Comparison of ENCODE assay signal across 8 cellular contexts in genomic region chr4:25172964-25173917, GRCh38. TPM values are rescaled to one million over a fixed set of nuclear protein-coding genes. Genes with fewer than 3 reads are reported as not detected.
DNase-seq lines count a peak whose midpoint lies in the region; ATAC-seq and TF ChIP-seq lines count a peak whose summit lies in the region.

No MANE protein-coding gene starts in this region.

- ATAC-seq in Right ventricle myocardium inferior (peak; percentile 97), right lobe of liver (peak; percentile 30 to 92 (median 42)), GM21360 (IDR thresholded peaks at IDR 0.05; ENCODE audit: unreplicated experiment) (no peak)

- H3K4me1 ChIP-seq in right lobe of liver = peaks cover 0 to under 1% (median 0%) of the 10 kb centered on the region in 4 donors

- H3K36me3 ChIP-seq in right lobe of liver = no peaks in the 10 kb centered on the region

- peak in 1 of 4 donors; percentile 6 for TF ChIP-seq CTCF in right lobe of liver (IDR thresholded peaks at IDR 0.05)

- no peaks in the 10 kb centered on the region for H3K27me3 ChIP-seq in right lobe of liver

- H3K4me3 ChIP-seq in right lobe of liver = no peak overlapping the region

- intact Hi-C loops in Right ventricle myocardium inferior (cut with DNase I) = no loop called here
- intact Hi-C loops in cardiac septum (cut with DNase I) = loop anchor here (1.0 kb wide), 1 partner anchor 13 kb away; the partner anchor contains the start of gene SEPSECS
- intact Hi-C loops in right lobe of liver (cut with DNase I) = no loop called here

- 58% methylated on average over 3 of the region's 3 CpGs for WGBS in right lobe of liver (ENCODE audit: insufficient coverage, low coverage, low lambda C conversion rate, missing lambda C conversion rate)

- no peaks in the 10 kb centered on the region for H3K9me3 ChIP-seq in right lobe of liver

- H3K27ac ChIP-seq in right lobe of liver = no peak overlapping the region

- no peak for TF ChIP-seq POLR2A in right lobe of liver (IDR thresholded peaks at IDR 0.05)

- no peak for DNase-seq in Right ventricle myocardium inferior (ENCODE audit: missing footprints)
- DNase-seq in cardiac septum (ENCODE audit: low spot score) = no peak
- DNase-seq in Kasumi-1 (lab: John Stamatoyannopoulos, UW) = peak; percentile 81
- peak; percentile 64 for DNase-seq in brain pericyte (ENCODE audit: low read depth, low spot score)
- DNase-seq in right lobe of liver = no peak
- no peak for DNase-seq in HT-29 (ENCODE audit: low spot score)
- no peak for DNase-seq in activated effector memory CD4-positive, alpha-beta T cell treated with Interleukin-2 at 50 U/mL for 16 hours

RNA-seq across cellular contexts. Expression of gene SEPSECS, which starts 13.0 kb away (rescaled TPM):
- total RNA-seq in Right ventricle myocardium inferior (5.4 TPM), cardiac septum (6.6 TPM), right lobe of liver (10 to 100 TPM; 17.0 to 26.6 (median 22.7) TPM)
- 0.86 and 2.4 TPM in 2 replicates for total RNA-seq in HT-29 (2014; rRNA removed; shearing (Covaris generic))

Comparison
In these comparisons a context has a peak if more than half of its experiments do, and no peak if none do; other contexts are left out.
1. DNase-seq: peak in Kasumi-1 (2 of 2) and brain pericyte (single experiment); none in Right ventricle myocardium inferior (single experiment), cardiac septum (single experiment), right lobe of liver (0 of 3), HT-29 (single experiment) and activated effector memory CD4-positive, alpha-beta T cell treated with Interleukin-2 at 50 U/mL for 16 hours (single experiment).